In the genomic region with DNA sequence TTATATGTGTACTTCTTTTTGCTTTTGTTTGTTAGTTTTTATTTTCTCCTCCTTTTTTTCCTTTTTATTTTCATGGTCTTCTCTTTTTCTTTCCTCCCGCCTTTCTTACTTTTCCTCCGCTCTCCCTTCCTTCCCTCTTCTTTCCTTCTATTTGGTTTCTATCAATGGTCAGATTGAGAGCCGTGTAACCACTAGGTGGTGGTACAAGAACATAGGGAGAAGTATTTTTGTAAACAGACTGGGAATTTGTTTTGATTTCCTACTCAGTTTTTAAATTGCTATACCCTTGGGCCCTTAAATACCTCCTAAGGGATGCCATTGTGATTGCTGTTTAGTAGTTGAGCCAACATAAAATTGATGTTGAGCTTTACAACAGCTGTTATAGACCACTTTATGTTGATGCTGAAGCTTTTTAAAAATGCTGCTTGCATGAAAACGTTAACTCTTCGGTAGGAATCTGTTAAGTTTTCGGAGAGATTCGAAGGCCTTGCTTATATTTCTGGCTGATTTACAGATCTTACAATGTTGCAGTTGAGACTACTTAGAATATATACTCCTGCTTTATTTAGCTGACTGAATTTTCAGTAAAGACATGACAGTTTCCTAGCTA, we compare ENCODE assay signal across 8 cellular contexts.
DNase-seq lines count a peak whose midpoint lies in the region; ATAC-seq, FAIRE-seq and TF ChIP-seq lines count a peak whose summit lies in the region.

No MANE protein-coding gene starts in this region.

- H3K4me3 Mint-ChIP-seq in Caco-2 (ENCODE audit: unreplicated experiment) (no peak overlapping the region), H9 (no peak overlapping the region), astrocyte (ENCODE audit: unreplicated experiment) (no peak overlapping the region), type B pancreatic cell (no peak overlapping the region)

- no peak overlapping the region for H2AFZ ChIP-seq in H9 (ENCODE audit: low read length)
- no peak overlapping the region for H2AFZ ChIP-seq in astrocyte (ENCODE audit: low read depth, low read length)
- H2AFZ ChIP-seq in keratinocyte (ENCODE audit: control insufficient read depth, low read length) = no peak overlapping the region

- H3K4me3 ChIP-seq in Caco-2 (ENCODE audit: low read depth, low read length) = no peak overlapping the region
- no peak overlapping the region for H3K4me3 ChIP-seq in astrocyte (ENCODE audit: insufficient read depth, low read depth, low read length)
- H3K4me3 ChIP-seq in keratinocyte (ENCODE audit: control insufficient read depth in 2 of 3, extremely low read depth in 1 of 3, insufficient read depth in 2 of 3, low read depth in 1 of 3, low read length in 3 of 3) = no peak overlapping the region

- WGBS in H9 (ENCODE audit: extremely low coverage, insufficient read length, low lambda C conversion rate) = no CpG with 5 or more reads among the region's 7 CpGs

- POLR2A ChIA-PET in Caco-2 (lab: Charles Lee) = no interaction called here

- H3K79me1 ChIP-seq in H9 (ENCODE audit: insufficient read depth, low read depth, low read length, poor library complexity, severe bottlenecking) = no peaks in the 10 kb centered on the region

- ATAC-seq in HG03521 (IDR thresholded peaks at IDR 0.05; ENCODE audit: unreplicated experiment) = no peak
- ATAC-seq in HG02759 (IDR thresholded peaks at IDR 0.05; ENCODE audit: unreplicated experiment) = no peak

- H3K27me3 Mint-ChIP-seq in Caco-2 (ENCODE audit: insufficient read depth, unreplicated experiment) (peaks cover 6% of the 10 kb centered on the region), H9 (ENCODE audit: low read depth) (no peaks in the 10 kb centered on the region), astrocyte (ENCODE audit: low read depth, unreplicated experiment) (no peaks in the 10 kb centered on the region), type B pancreatic cell (peaks cover 7% of the 10 kb centered on the region)

- no peak overlapping the region for H3K4me2 ChIP-seq in H9 (ENCODE audit: insufficient read depth, insufficient read length, low read length)
- H3K4me2 ChIP-seq in astrocyte (ENCODE audit: low read length) = no peak overlapping the region
- H3K4me2 ChIP-seq in keratinocyte (ENCODE audit: control insufficient read depth, extremely low read depth, insufficient read depth, low read depth, low read length) = no peak overlapping the region

- H3T11ph ChIP-seq in H9 (ENCODE audit: low read length) = no peak overlapping the region

- no TSS peak for BruUV-seq in Caco-2 (replicated peaks; lab: Mats Ljungman, UMichigan)

- H3K9me3 Mint-ChIP-seq in Caco-2 (ENCODE audit: unreplicated experiment) (no peaks in the 10 kb centered on the region), H9 (no peaks in the 10 kb centered on the region), astrocyte (ENCODE audit: unreplicated experiment) (no peaks in the 10 kb centered on the region), type B pancreatic cell (no peaks in the 10 kb centered on the region)

- no peak overlapping the region for H3K4ac ChIP-seq in H9 (ENCODE audit: low read depth, low read length)

- peak; percentile 57 to 58 for TF ChIP-seq CTCF in Caco-2 (IDR thresholded peaks at IDR 0.05; ENCODE audit: insufficient read depth in 1 of 2, low read depth in 1 of 2, low read length in 1 of 2, severe bottlenecking in 1 of 2, unreplicated experiment in 1 of 2)
- peak; percentile 78 for TF ChIP-seq CTCF in H9 (conservative IDR thresholded peaks at IDR 0.05)
- TF ChIP-seq CTCF in astrocyte (IDR thresholded peaks at IDR 0.05; ENCODE audit: insufficient read depth, low read depth, low read length) = peak; percentile 79
- TF ChIP-seq CTCF in keratinocyte (optimal IDR thresholded peaks at IDR 0.05 in 1 of 3, IDR thresholded peaks at IDR 0.05 in 1 of 3, conservative IDR thresholded peaks at IDR 0.05 in 1 of 3; ENCODE audit: extremely low read depth in 1 of 3, insufficient read depth in 2 of 3, low read length in 3 of 3) = peak in 2 of 3 experiments; percentile 64 to 66
- TF ChIP-seq CTCF in type B pancreatic cell (conservative IDR thresholded peaks at IDR 0.05) = peak; percentile 85

- no peak overlapping the region for H3K56ac ChIP-seq in H9 (ENCODE audit: insufficient read length, low read depth, low read length)

- no peak overlapping the region for H3K27ac Mint-ChIP-seq in Caco-2 (ENCODE audit: unreplicated experiment)
- no peak overlapping the region; a peak in 1 of 7 replicates for H3K27ac Mint-ChIP-seq in H9
- no peak overlapping the region for H3K27ac Mint-ChIP-seq in astrocyte (ENCODE audit: unreplicated experiment)
- H3K27ac Mint-ChIP-seq in type B pancreatic cell = no peak overlapping the region

- H4K91ac ChIP-seq in H9 (ENCODE audit: insufficient read length, low read depth, low read length) = no peak overlapping the region

- H3K14ac ChIP-seq in H9 (ENCODE audit: insufficient read depth, low read length) = no peak overlapping the region

- no peak overlapping the region for H2BK120ac ChIP-seq in H9 (ENCODE audit: low read depth, low read length, poor library complexity, severe bottlenecking)

- H2BK20ac ChIP-seq in H9 (ENCODE audit: low read depth, low read length, poor library complexity, severe bottlenecking) = no peak overlapping the region

- FAIRE-seq in astrocyte (lab: Jason Lieb, UNC) = peak; percentile 60
- peak; percentile 5 for FAIRE-seq in keratinocyte (lab: Jason Lieb, UNC)

- H3K36me3 Mint-ChIP-seq in Caco-2 (ENCODE audit: insufficient read depth, unreplicated experiment) = no peaks in the 10 kb centered on the region
- no peaks in the 10 kb centered on the region for H3K36me3 Mint-ChIP-seq in H9 (ENCODE audit: insufficient read depth in 1 of 3, low read depth in 3 of 3)
- no peaks in the 10 kb centered on the region for H3K36me3 Mint-ChIP-seq in astrocyte (ENCODE audit: low read depth, unreplicated experiment)
- H3K36me3 Mint-ChIP-seq in type B pancreatic cell = no peaks in the 10 kb centered on the region

- H4K20me1 ChIP-seq in H9 (ENCODE audit: control insufficient read depth, insufficient read depth, insufficient read length) = no peaks in the 10 kb centered on the region
- H4K20me1 ChIP-seq in astrocyte (ENCODE audit: insufficient read depth, low read length) = no peaks in the 10 kb centered on the region
- H4K20me1 ChIP-seq in keratinocyte (ENCODE audit: control insufficient read depth, extremely low read depth, insufficient read depth, low read length) = no peaks in the 10 kb centered on the region

- H3K9me1 ChIP-seq in keratinocyte (ENCODE audit: control insufficient read depth, extremely low read depth, insufficient read depth, low read length) = peaks cover 2% of the 10 kb centered on the region

- H3K27me3 ChIP-seq in Caco-2 (replicated peaks; ENCODE audit: control insufficient read depth, insufficient read depth, low read length) (no peaks in the 10 kb centered on the region), H9 (ENCODE audit: insufficient read depth, low read length) (no peaks in the 10 kb centered on the region), astrocyte (ENCODE audit: insufficient read depth, low read length) (no peaks in the 10 kb centered on the region), keratinocyte (ENCODE audit: control insufficient read depth, extremely low read depth, insufficient read depth, low read length) (no peaks in the 10 kb centered on the region)

- H2BK15ac ChIP-seq in H9 (ENCODE audit: low read depth, low read length) = no peak overlapping the region

- H3K9me3 ChIP-seq in Caco-2 = no peaks in the 10 kb centered on the region
- no peaks in the 10 kb centered on the region for H3K9me3 ChIP-seq in H9 (ENCODE audit: control insufficient read depth, low read depth, low read length)
- no peaks in the 10 kb centered on the region for H3K9me3 ChIP-seq in astrocyte (ENCODE audit: insufficient read depth, low read depth, low read length)
- no peaks in the 10 kb centered on the region for H3K9me3 ChIP-seq in keratinocyte (ENCODE audit: control insufficient read depth, low read depth, low read length)

- H3K36me3 ChIP-seq in Caco-2 (ENCODE audit: control insufficient read depth, insufficient read depth, low read length) = no peaks in the 10 kb centered on the region
- no peaks in the 10 kb centered on the region for H3K36me3 ChIP-seq in astrocyte (ENCODE audit: insufficient read depth, low read length)
- H3K36me3 ChIP-seq in keratinocyte (ENCODE audit: control insufficient read depth in 2 of 2, extremely low read depth in 1 of 2, insufficient read depth in 2 of 2, low read length in 2 of 2) = no peaks in the 10 kb centered on the region

- no peak overlapping the region for H2BK5ac ChIP-seq in H9 (ENCODE audit: insufficient read length, low read length)

- DNase-seq in Caco-2 (peak in 1 of 2 experiments; percentile 16), H9 (no peak), NCI-H748 (lab: John Stamatoyannopoulos, UW; ENCODE audit: unreplicated experiment) (peak; percentile 77), astrocyte (ENCODE audit: low read depth) (peak; percentile 41), keratinocyte (ENCODE audit: low read depth, low spot score) (no peak), type B pancreatic cell (ENCODE audit: extremely low spot score, unreplicated experiment) (no peak)

- no peak overlapping the region for H3K9ac ChIP-seq in H9 (ENCODE audit: extremely low read depth, insufficient read length, low read length)
- no peak overlapping the region for H3K9ac ChIP-seq in astrocyte (ENCODE audit: low read length)
- no peak overlapping the region for H3K9ac ChIP-seq in keratinocyte (ENCODE audit: control insufficient read depth, extremely low read depth, insufficient read depth, low read length)

- H3K23ac ChIP-seq in H9 (ENCODE audit: insufficient read length, low read depth, low read length) = no peak overlapping the region

- H3K23me2 ChIP-seq in H9 (ENCODE audit: insufficient read length, low read depth, low read length, poor library complexity, severe bottlenecking) = no peaks in the 10 kb centered on the region

- H3K18ac ChIP-seq in H9 (ENCODE audit: insufficient read length, low read depth, low read length) = no peak overlapping the region

- H3K4me1 ChIP-seq in Caco-2 = no peaks in the 10 kb centered on the region
- H3K4me1 ChIP-seq in H9 (ENCODE audit: insufficient read depth, low read length) = peaks cover 5% of the 10 kb centered on the region; the same call in 1 of the 2 replicates
- H3K4me1 ChIP-seq in astrocyte (ENCODE audit: insufficient read depth, low read length) = peaks cover 15% of the 10 kb centered on the region
- H3K4me1 ChIP-seq in keratinocyte (ENCODE audit: control insufficient read depth, extremely low read depth, insufficient read depth, low read length) = peaks cover 17% of the 10 kb centered on the region

- no peaks in the 10 kb centered on the region for H3K79me2 ChIP-seq in H9 (ENCODE audit: insufficient read depth, low read length)
- no peaks in the 10 kb centered on the region for H3K79me2 ChIP-seq in astrocyte (ENCODE audit: insufficient read depth, low read length)
- no peaks in the 10 kb centered on the region for H3K79me2 ChIP-seq in keratinocyte (ENCODE audit: control insufficient read depth, insufficient read depth, low read length)

- dilution Hi-C loops in keratinocyte (cut with MboI; ENCODE audit: extremely low pct_ligation_motif_present, low sequenced_read_pairs) = no loop called here

- H2AK5ac ChIP-seq in H9 (ENCODE audit: insufficient read length, low read length) = no peak overlapping the region

- no peak overlapping the region for H4K8ac ChIP-seq in H9 (replicated peaks; ENCODE audit: insufficient read length, low read depth, low read length)

- H3K27ac ChIP-seq in H9 (ENCODE audit: insufficient read length, low read depth, low read length) (no peak overlapping the region), astrocyte (ENCODE audit: low read depth, low read length) (no peak overlapping the region), keratinocyte (ENCODE audit: control insufficient read depth, insufficient read depth, low read length) (no peak overlapping the region)

- no peaks in the 10 kb centered on the region for H3K4me1 Mint-ChIP-seq in Caco-2 (ENCODE audit: low read depth, unreplicated experiment)
- peaks cover 19 to 21% of the 10 kb centered on the region in 2 experiments for H3K4me1 Mint-ChIP-seq in H9
- H3K4me1 Mint-ChIP-seq in astrocyte (ENCODE audit: low read depth, unreplicated experiment) = peaks cover 17% of the 10 kb centered on the region
- H3K4me1 Mint-ChIP-seq in type B pancreatic cell (ENCODE audit: unreplicated experiment) = peaks cover 14% of the 10 kb centered on the region

- CTCF ChIA-PET in Caco-2 (lab: Charles Lee) = interaction anchor here (1.2 kb wide), 1 partner anchor 611 kb away, joined by 7 read pairs; no protein-coding TSS in a partner anchor

- no peak overlapping the region for H4K5ac ChIP-seq in H9 (ENCODE audit: insufficient read length, low read depth, low read length)

- intact Hi-C loops in Caco-2 (cut with micrococcal nuclease; ENCODE audit: unreplicated experiment) = loop anchor here (1.0 kb wide), 2 partner anchors 362 to 611 kb away; no protein-coding TSS in a partner anchor

- no peak overlapping the region for H2BK12ac ChIP-seq in H9 (ENCODE audit: insufficient read length, low read depth, low read length)

Comparison
In these comparisons a context has a peak if more than half of its experiments do, and no peak if none do; other contexts are left out.
1. DNase-seq: peak in NCI-H748 (single experiment) and astrocyte (single experiment); none in H9 (single experiment), keratinocyte (single experiment) and type B pancreatic cell (single experiment).
2. Peak in every context shown above with its lines, with median percentiles within 50 percentile points of each other: CTCF ChIP-seq.